In the genomic region with DNA sequence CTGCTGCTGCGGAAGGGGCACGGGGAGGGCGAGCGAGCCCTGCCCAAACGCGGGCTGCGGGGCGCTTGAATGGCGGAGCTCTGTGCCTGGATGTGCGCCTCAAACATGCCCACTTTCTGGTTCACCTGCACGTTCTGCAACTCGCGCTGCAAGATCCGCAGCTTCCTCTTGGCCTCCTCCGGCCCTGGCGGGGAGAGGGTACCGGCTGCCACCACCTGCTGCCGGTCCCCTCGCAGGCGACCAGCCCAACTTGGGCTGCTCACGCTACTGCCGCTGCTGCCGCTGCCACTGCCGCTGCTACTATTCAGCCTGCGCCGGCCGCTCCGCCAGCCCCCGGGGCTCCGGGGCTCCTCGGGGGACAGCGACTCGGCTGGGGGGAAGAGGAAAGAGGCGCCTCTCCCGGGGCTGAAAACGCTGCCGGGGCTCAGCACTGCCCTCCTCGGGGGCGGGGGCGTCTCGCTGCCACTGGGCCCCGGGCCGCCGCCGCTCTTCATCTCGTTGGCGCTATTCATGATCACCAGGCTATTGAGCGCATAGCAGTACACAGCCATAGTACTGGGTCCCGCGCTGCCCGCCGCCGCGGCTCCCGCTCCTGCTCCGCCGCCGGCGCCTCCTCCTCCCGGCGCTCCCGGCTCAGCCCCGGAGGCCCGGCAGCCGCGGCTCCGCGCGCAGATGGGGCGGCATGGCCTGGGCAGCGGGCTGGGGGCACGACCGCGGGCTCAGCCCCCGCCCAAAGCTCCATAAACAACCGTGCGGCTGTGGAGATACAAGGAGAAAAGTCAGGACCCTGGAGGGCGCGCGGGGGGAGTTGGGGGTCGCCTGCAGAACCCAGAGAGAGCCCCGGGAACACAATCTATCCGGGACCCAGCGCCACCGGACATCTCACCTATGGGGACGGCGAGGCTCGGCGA, we compare ENCODE assay signal across 8 cellular contexts. TPM values are rescaled to one million over a fixed set of nuclear protein-coding genes. Genes with fewer than 3 reads are reported as not detected.
A peak's percentile ranks its signal among the peaks of the same experiment; 100 is the strongest.
DNase-seq lines count a peak whose midpoint lies in the region; ATAC-seq, FAIRE-seq and TF ChIP-seq lines count a peak whose summit lies in the region.

No MANE protein-coding gene starts in this region.

- H3K9me3 Mint-ChIP-seq in central memory CD8-positive, alpha-beta T cell, result no peaks in the 10 kb centered on the region

- H3K4me1 ChIP-seq in kidney (ENCODE audit: control insufficient read depth in 1 of 2, insufficient read depth in 1 of 2, low read depth in 1 of 2, low read length in 2 of 2) (peaks cover 18 to 27% of the 10 kb centered on the region in 2 donors), spleen (peaks cover 41 to 77% (median 72%) of the 10 kb centered on the region in 6 donors)

- H3K4me3 ChIP-seq in AG04450 (ENCODE audit: low read depth, low read length), result peak overlapping the region; percentile 72
- peak overlapping the region; percentile 72 to 88 for H3K4me3 ChIP-seq in kidney (ENCODE audit: low read length in 2 of 2)
- H3K4me3 ChIP-seq in spleen, result peak overlapping the region; percentile 71 to 98 (median 96)

- no peaks in the 10 kb centered on the region for H3K27me3 Mint-ChIP-seq in central memory CD8-positive, alpha-beta T cell

- H3K9me3 ChIP-seq in AG04450 (ENCODE audit: control insufficient read depth, insufficient read depth, low read length) (peaks cover 4% of the 10 kb centered on the region; the same call in 1 of the 2 replicates), kidney (ENCODE audit: control insufficient read depth in 1 of 2, low read length in 2 of 2) (no peaks in the 10 kb centered on the region), spleen (peaks cover 0 to 3% (median under 1%) of the 10 kb centered on the region in 8 donors)

- no peak for FAIRE-seq in kidney (lab: Jason Lieb, UNC)

- H3K4me3 Mint-ChIP-seq in central memory CD8-positive, alpha-beta T cell, result peak overlapping the region; percentile 96

- peaks cover 56% of the 10 kb centered on the region for H3K36me3 Mint-ChIP-seq in central memory CD8-positive, alpha-beta T cell (ENCODE audit: insufficient read depth)

- H3K27me3 ChIP-seq in AG04450 (ENCODE audit: control insufficient read depth, insufficient read depth, low read length) (peaks cover 2% of the 10 kb centered on the region), spleen (replicated peaks in 1 of 7) (no peaks in the 10 kb centered on the region)

- H3K4me1 Mint-ChIP-seq in central memory CD8-positive, alpha-beta T cell, result peaks cover 49% of the 10 kb centered on the region

- 0 to 8% (median 7%) methylated on average over 2 to 89 of the region's 89 CpGs for WGBS in spleen, 5 donors

- H3K36me3 ChIP-seq in kidney (ENCODE audit: control insufficient read depth in 1 of 2, insufficient read depth in 2 of 2, low read length in 2 of 2) (no peaks in the 10 kb centered on the region), spleen (peaks cover 0 to 41% (median 18%) of the 10 kb centered on the region in 6 donors)

- DNase-seq in AG04450 (ENCODE audit: low read depth, low spot score) (no peak), T-helper 9 cell (peak; percentile 44), kidney (peak; percentile 83), spleen (peak; percentile 92), A172 (ENCODE audit: low spot score) (no peak)
- peak; percentile 40 to 61 for DNase-seq in central memory CD8-positive, alpha-beta T cell (ENCODE audit: low spot score in 2 of 2)

- TF ChIP-seq POLR2A in spleen (IDR thresholded peaks at IDR 0.05), result peak in 1 of 3 donors; percentile 19

- CTCF ChIA-PET in AG04450 (lab: Charles Lee), result no interaction called here

- intact Hi-C loops in kidney (cut with DNase I), result no loop called here
- intact Hi-C loops in spleen (cut with DNase I; ENCODE audit: low total_unique reads), result loop anchor here (10.0 kb wide), 1 partner anchor 82 kb away; no protein-coding TSS in a partner anchor

- ATAC-seq in GM18517 (IDR thresholded peaks at IDR 0.05; ENCODE audit: unreplicated experiment), result peak; percentile 37
- peak; percentile 49 for ATAC-seq in HG03175 (IDR thresholded peaks at IDR 0.05; ENCODE audit: unreplicated experiment)
- ATAC-seq in central memory CD8-positive, alpha-beta T cell (replicated peaks; ENCODE audit: extremely low read depth, poor library complexity, severe bottlenecking), result peak; percentile 52

- POLR2A ChIA-PET in AG04450 (lab: Yijun Ruan, JAX), result no interaction called here

- peak overlapping the region; percentile 97 for H3K27ac Mint-ChIP-seq in central memory CD8-positive, alpha-beta T cell (ENCODE audit: low read depth)

- peak overlapping the region; percentile 82 to 84 for H3K9ac ChIP-seq in kidney (ENCODE audit: low read length in 2 of 2)

- TF ChIP-seq CTCF in AG04450 (IDR thresholded peaks at IDR 0.05; ENCODE audit: low read depth, low read length) (no peak), kidney (IDR thresholded peaks at IDR 0.05; ENCODE audit: borderline replicate concordance, extremely low read depth, insufficient read depth) (no peak), spleen (IDR thresholded peaks at IDR 0.05 in 8 of 11, conservative IDR thresholded peaks at IDR 0.05 in 3 of 11) (peak in 6 of 11 experiments; percentile 11 to 45 (median 26))

- no peak overlapping the region for H3K27ac ChIP-seq in AG04450 (ENCODE audit: low read depth, low read length)
- H3K27ac ChIP-seq in kidney (ENCODE audit: low read depth in 2 of 2, low read length in 2 of 2), result peak overlapping the region; percentile 80 to 91
- H3K27ac ChIP-seq in spleen, result peak overlapping the region; percentile 88 to 97 (median 92)

RNA-seq across cellular contexts. Expression of a gene that starts 1.9 kb away (rescaled TPM):
- polyA plus RNA-seq in AG04450 (2011; rRNA removed) (2.8 and 3.0 TPM in 2 replicates), kidney (ENCODE audit: insufficient read depth, low read depth, low replicate concordance) (20.2 TPM), spleen (10 to 100 TPM in 2 of 3 donors, 1 to 10 TPM in 1; 8.5 to 24.4 (median 11.8) TPM)
- polyA minus RNA-seq in AG04450 (2011; rRNA and poly(A)+ RNA removed), result 7.9 and 9.4 TPM in 2 replicates
- total RNA-seq in kidney (39.3 TPM), spleen (10 to 100 TPM; 51.1 to 74.6 (median 68.2) TPM)
- 1.9 and 2.3 TPM in 2 replicates for total RNA-seq in A172 (2014; rRNA removed; shearing (Covaris generic))

Comparison
In these comparisons a context has a peak if more than half of its experiments do, and no peak if none do; other contexts are left out.
1. DNase-seq: peak in T-helper 9 cell (single experiment), central memory CD8-positive, alpha-beta T cell (2 of 2), kidney (single experiment) and spleen (single experiment); none in AG04450 (single experiment) and A172 (single experiment).
2. CTCF ChIP-seq: peak in spleen (6 of 11); none in AG04450 (single experiment) and kidney (single experiment).
3. RNA of a gene that starts 1.9 kb away (total RNA-seq): 51.1 to 74.6 TPM in spleen and 39.3 TPM in kidney (single experiment); 1.9 to 2.3 TPM in A172; every median in the first group is over 10 times any median in the second.
4. Peak in every context shown above with its lines, with median percentiles within 50 percentile points of each other: H3K4me3 ChIP-seq and ATAC-seq.